ENCODE assay signal across 8 cellular contexts in the genomic region with DNA sequence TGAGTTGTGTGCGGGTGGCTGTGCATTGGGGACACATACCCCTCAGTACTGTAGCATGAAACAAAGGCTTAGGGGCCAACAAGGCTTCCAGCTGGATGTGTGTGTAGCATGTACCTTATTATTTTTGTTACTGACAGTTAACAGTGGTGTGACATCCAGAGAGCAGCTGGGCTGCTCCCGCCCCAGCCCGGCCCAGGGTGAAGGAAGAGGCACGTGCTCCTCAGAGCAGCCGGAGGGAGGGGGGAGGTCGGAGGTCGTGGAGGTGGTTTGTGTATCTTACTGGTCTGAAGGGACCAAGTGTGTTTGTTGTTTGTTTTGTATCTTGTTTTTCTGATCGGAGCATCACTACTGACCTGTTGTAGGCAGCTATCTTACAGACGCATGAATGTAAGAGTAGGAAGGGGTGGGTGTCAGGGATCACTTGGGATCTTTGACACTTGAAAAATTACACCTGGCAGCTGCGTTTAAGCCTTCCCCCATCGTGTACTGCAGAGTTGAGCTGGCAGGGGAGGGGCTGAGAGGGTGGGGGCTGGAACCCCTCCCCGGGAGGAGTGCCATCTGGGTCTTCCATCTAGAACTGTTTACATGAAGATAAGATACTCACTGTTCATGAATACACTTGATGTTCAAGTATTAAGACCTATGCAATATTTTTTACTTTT. TPM values are rescaled to one million over a fixed set of nuclear protein-coding genes. Genes with fewer than 3 reads are reported as not detected.
DNase-seq lines count a peak whose midpoint lies in the region; ATAC-seq and TF ChIP-seq lines count a peak whose summit lies in the region.

No MANE protein-coding gene starts in this region.

- no peak overlapping the region for H2AFZ ChIP-seq in Karpas-422 (ENCODE audit: low read length)

- no peaks in the 10 kb centered on the region for H3K27me3 Mint-ChIP-seq in CD4-positive, alpha-beta T cell
- H3K27me3 Mint-ChIP-seq in activated naive CD8-positive, alpha-beta T cell treated with anti-CD3 and anti-CD28 coated beads, Interleukin-2, amount 50 U/mL, for 24 hours = no peaks in the 10 kb centered on the region

- peaks cover 36% of the 10 kb centered on the region for H3K36me3 Mint-ChIP-seq in CD4-positive, alpha-beta T cell (ENCODE audit: low read depth)
- peaks cover 31% of the 10 kb centered on the region for H3K36me3 Mint-ChIP-seq in activated naive CD8-positive, alpha-beta T cell treated with anti-CD3 and anti-CD28 coated beads, Interleukin-2, amount 50 U/mL, for 24 hours (ENCODE audit: low read depth)

- H3K27ac ChIP-seq in CD4-positive, alpha-beta T cell (ENCODE audit: low read depth, low read length) = peak overlapping the region; percentile 88
- H3K27ac ChIP-seq in Karpas-422 (ENCODE audit: low read length) (peak overlapping the region; percentile 93), stomach smooth muscle (ENCODE audit: low read length) (peak overlapping the region; percentile 98)

- no peak for TF ChIP-seq CTCF in CD4-positive, alpha-beta T cell (IDR thresholded peaks at IDR 0.05)
- TF ChIP-seq CTCF in kidney epithelial cell (IDR thresholded peaks at IDR 0.05; ENCODE audit: insufficient read depth, low read length, poor library complexity, severe bottlenecking) = no peak

- POLR2A ChIA-PET in CD4-positive, alpha-beta T cell (lab: Charles Lee) = interaction anchor here (0.7 to 6.5 kb wide), 24 partner anchors 8 to 550 kb away, joined by 3 to 96 read pairs (median 8); partner anchors contain the start of genes ANAPC16, ASCC1, DNAJB12 and SPOCK2

- H3K4me1 Mint-ChIP-seq in CD4-positive, alpha-beta T cell (ENCODE audit: low read depth) = peaks cover 61% of the 10 kb centered on the region
- H3K4me1 Mint-ChIP-seq in activated naive CD8-positive, alpha-beta T cell treated with anti-CD3 and anti-CD28 coated beads, Interleukin-2, amount 50 U/mL, for 24 hours = peaks cover 56% of the 10 kb centered on the region

- no peaks in the 10 kb centered on the region for H3K9me3 ChIP-seq in CD4-positive, alpha-beta T cell (ENCODE audit: control insufficient read depth, low read length)
- H3K9me3 ChIP-seq in Karpas-422 (ENCODE audit: low read length) (no peaks in the 10 kb centered on the region), stomach smooth muscle (ENCODE audit: control insufficient read depth in 2 of 2, low read length in 2 of 2) (no peaks in the 10 kb centered on the region)

- intact Hi-C loops in CD4-positive, alpha-beta T cell (cut with DNase I, micrococcal nuclease) = loop anchor here in 1 of 2 experiments (2.0 kb wide), 1 partner anchor 15 kb away; no protein-coding TSS in a partner anchor

- H3K79me2 ChIP-seq in Karpas-422 (ENCODE audit: low read length) = peaks cover 12% of the 10 kb centered on the region

- DNase-seq in CD4-positive, alpha-beta T cell = peak in 1 of 10 experiments; percentile 55
- no peak for DNase-seq in Karpas-422
- no peak for DNase-seq in activated naive CD8-positive, alpha-beta T cell treated with anti-CD3 and anti-CD28 coated beads, Interleukin-2, amount 50 U/mL, for 24 hours
- no peak for DNase-seq in kidney epithelial cell (ENCODE audit: low read depth)

- H3K36me3 ChIP-seq in Karpas-422 (ENCODE audit: insufficient read depth, low read length) (peaks cover 18% of the 10 kb centered on the region), kidney epithelial cell (ENCODE audit: control insufficient read depth, insufficient read depth, low read length) (peaks cover 6% of the 10 kb centered on the region), stomach smooth muscle (ENCODE audit: control insufficient read depth in 2 of 2, insufficient read depth in 2 of 2, low read length in 2 of 2) (peaks cover 0 to 9% of the 10 kb centered on the region in 2 donors)

- no peak for ATAC-seq in CD4-positive, alpha-beta T cell (ENCODE audit: poor library complexity)
- no peak for ATAC-seq in activated naive CD8-positive, alpha-beta T cell treated with anti-CD3 and anti-CD28 coated beads, Interleukin-2, amount 50 U/mL, for 24 hours
- ATAC-seq in GM19455 (IDR thresholded peaks at IDR 0.05; ENCODE audit: unreplicated experiment) = no peak
- no peak for ATAC-seq in HG02973 (IDR thresholded peaks at IDR 0.05; ENCODE audit: unreplicated experiment)
- ATAC-seq in GM18502 (IDR thresholded peaks at IDR 0.05; ENCODE audit: poor library complexity, unreplicated experiment) = no peak

- peak overlapping the region; percentile 100 for H3K4me3 Mint-ChIP-seq in CD4-positive, alpha-beta T cell
- H3K4me3 Mint-ChIP-seq in activated naive CD8-positive, alpha-beta T cell treated with anti-CD3 and anti-CD28 coated beads, Interleukin-2, amount 50 U/mL, for 24 hours = peak overlapping the region; percentile 98

- H3K27me3 ChIP-seq in CD4-positive, alpha-beta T cell (ENCODE audit: control insufficient read depth, insufficient read depth, low read length) = no peaks in the 10 kb centered on the region
- H3K27me3 ChIP-seq in Karpas-422 (ENCODE audit: low read length) (no peaks in the 10 kb centered on the region), kidney epithelial cell (ENCODE audit: control insufficient read depth, insufficient read depth, low read length) (no peaks in the 10 kb centered on the region), stomach smooth muscle (ENCODE audit: control insufficient read depth in 1 of 2, insufficient read depth in 2 of 2, low read length in 2 of 2) (no peaks in the 10 kb centered on the region)

- H3K9ac ChIP-seq in Karpas-422 (ENCODE audit: low read length) (peak overlapping the region; percentile 88), stomach smooth muscle (ENCODE audit: low read length in 2 of 2) (peak overlapping the region; percentile 89 to 95)

- H3K27ac Mint-ChIP-seq in CD4-positive, alpha-beta T cell = peak overlapping the region; percentile 89
- peak overlapping the region; percentile 96 for H3K27ac Mint-ChIP-seq in activated naive CD8-positive, alpha-beta T cell treated with anti-CD3 and anti-CD28 coated beads, Interleukin-2, amount 50 U/mL, for 24 hours

- no peaks in the 10 kb centered on the region for H3K9me3 Mint-ChIP-seq in CD4-positive, alpha-beta T cell
- H3K9me3 Mint-ChIP-seq in activated naive CD8-positive, alpha-beta T cell treated with anti-CD3 and anti-CD28 coated beads, Interleukin-2, amount 50 U/mL, for 24 hours = no peaks in the 10 kb centered on the region

- H3K4me2 ChIP-seq in Karpas-422 (ENCODE audit: low read depth, low read length, poor library complexity, severe bottlenecking) = peak overlapping the region; percentile 96

- H3K4me3 ChIP-seq in Karpas-422 (ENCODE audit: low read length) (peak overlapping the region; percentile 76), kidney epithelial cell (ENCODE audit: low read depth, low read length) (peak overlapping the region; percentile 86), stomach smooth muscle (ENCODE audit: low read length in 2 of 2) (peak overlapping the region; percentile 90 to 99)

- H4K20me1 ChIP-seq in Karpas-422 (ENCODE audit: insufficient read depth, low read depth, low read length) = peaks cover 18% of the 10 kb centered on the region

- peaks cover 36% of the 10 kb centered on the region for H3K4me1 ChIP-seq in Karpas-422 (ENCODE audit: low read length)
- peaks cover 30% of the 10 kb centered on the region for H3K4me1 ChIP-seq in stomach smooth muscle (ENCODE audit: control insufficient read depth, insufficient read depth, low read length)

- H3K9me2 ChIP-seq in Karpas-422 (replicated peaks; ENCODE audit: insufficient read depth, low read length) = no peaks in the 10 kb centered on the region

- CTCF ChIA-PET in CD4-positive, alpha-beta T cell (lab: Charles Lee) = interaction anchor here (0.7 to 4.4 kb wide), 29 partner anchors 8 to 187 kb away, joined by 3 to 54 read pairs (median 5); no protein-coding TSS in a partner anchor

RNA-seq across cellular contexts. Expression of gene DDIT4, which starts 1.8 kb away (rescaled TPM):
- total RNA-seq in CD4-positive, alpha-beta T cell = 100 to 1,000 TPM; 427 to 436 TPM
- 331 and 583 TPM in 2 replicates for total RNA-seq in Karpas-422 (2014; rRNA removed; shearing (Covaris generic); ENCODE audit: low replicate concordance)
- total RNA-seq in kidney epithelial cell = 278 and 280 TPM in 2 replicates

RNA-seq across cellular contexts. Expression of gene ASCC1, which starts 59.4 kb away (rescaled TPM):
- total RNA-seq in CD4-positive, alpha-beta T cell = 10 to 100 TPM; 16.5 to 19.0 TPM
- total RNA-seq in Karpas-422 (2014; rRNA removed; shearing (Covaris generic); ENCODE audit: low replicate concordance) = 26.0 and 27.8 TPM in 2 replicates
- 30.7 and 38.6 TPM in 2 replicates for total RNA-seq in kidney epithelial cell

RNA-seq across cellular contexts. Expression of gene ANAPC16, which starts 59.7 kb away (rescaled TPM):
- total RNA-seq in CD4-positive, alpha-beta T cell = 10 to 100 TPM; 61.9 to 64.3 TPM
- total RNA-seq in Karpas-422 (2014; rRNA removed; shearing (Covaris generic); ENCODE audit: low replicate concordance) = 90.4 and 129 TPM in 2 replicates
- total RNA-seq in kidney epithelial cell = 105 and 136 TPM in 2 replicates
